Comparison of ENCODE assay signal across 9 cellular contexts in genomic region chr3:178385280-178385952, GRCh38.
DNase-seq lines count a peak whose midpoint lies in the region; ATAC-seq and TF ChIP-seq lines count a peak whose summit lies in the region.
"Had no signal": no experiment of that assay in that cellular context is flagged by ENCODE, and none has a peak within 500 bp of the region (broad histone marks: within the 10 kb centered on the region; RNA-seq: fewer than 3 reads in every experiment).

No MANE protein-coding gene starts in this region.

- POLR2A ChIA-PET in activated CD8-positive, alpha-beta T cell treated with anti-CD3 and anti-CD28 coated beads for 36 hours (lab: Charles Lee) = interaction anchor here (0.6 kb wide), 1 partner anchor 1061 kb away, joined by 3 read pairs; no protein-coding TSS in a partner anchor

- ATAC-seq in GM21786 (IDR thresholded peaks at IDR 0.05; ENCODE audit: unreplicated experiment) (peak; percentile 40), left cardiac atrium (peak; percentile 60 to 70), sciatic nerve (peak; percentile 79)
- peak; percentile 55 for ATAC-seq in activated CD8-positive, alpha-beta T cell treated with anti-CD3 and anti-CD28 coated beads for 36 hours

- CTCF ChIA-PET in activated CD8-positive, alpha-beta T cell treated with anti-CD3 and anti-CD28 coated beads for 36 hours (lab: Charles Lee) = interaction anchor here (0.7 to 2.2 kb wide), 12 partner anchors 9 to 1876 kb away, joined by 3 to 10 read pairs (median 4); no protein-coding TSS in a partner anchor

- H3K4me1 Mint-ChIP-seq in activated CD8-positive, alpha-beta T cell treated with anti-CD3 and anti-CD28 coated beads for 36 hours (ENCODE audit: low read depth) = no peaks in the 10 kb centered on the region
- H3K4me1 Mint-ChIP-seq: activated naive CD4-positive, alpha-beta T cell treated with anti-CD3 and anti-CD28 coated beads, Interleukin-2, amount 50 U/mL, for 24 hours had no signal

- peak; percentile 70 for TF ChIP-seq CTCF in activated CD8-positive, alpha-beta T cell treated with anti-CD3 and anti-CD28 coated beads for 36 hours (IDR thresholded peaks at IDR 0.05)

- no peak overlapping the region for H3K27ac Mint-ChIP-seq in activated CD8-positive, alpha-beta T cell treated with anti-CD3 and anti-CD28 coated beads for 36 hours
- H3K27ac Mint-ChIP-seq: activated naive CD4-positive, alpha-beta T cell treated with anti-CD3 and anti-CD28 coated beads, Interleukin-2, amount 50 U/mL, for 24 hours had no signal

- intact Hi-C loops in activated CD8-positive, alpha-beta T cell treated with anti-CD3 and anti-CD28 coated beads for 36 hours (cut with micrococcal nuclease) = no loop called here
- intact Hi-C loops in left cardiac atrium (cut with DNase I) = loop anchor here in 1 of 2 donors (5.0 kb wide), 1 partner anchor 1338 kb away; no protein-coding TSS in a partner anchor
- intact Hi-C loops in sciatic nerve (cut with DNase I) = no loop called here

- H3K36me3 Mint-ChIP-seq in activated CD8-positive, alpha-beta T cell treated with anti-CD3 and anti-CD28 coated beads for 36 hours (ENCODE audit: low read depth) = no peaks in the 10 kb centered on the region
- H3K36me3 Mint-ChIP-seq: activated naive CD4-positive, alpha-beta T cell treated with anti-CD3 and anti-CD28 coated beads, Interleukin-2, amount 50 U/mL, for 24 hours had no signal

- peaks cover 6% of the 10 kb centered on the region for H3K27me3 Mint-ChIP-seq in activated CD8-positive, alpha-beta T cell treated with anti-CD3 and anti-CD28 coated beads for 36 hours

- DNase-seq in NCI-H187 treated with DMSO at 0.1 percent for 48 hours (lab: John Stamatoyannopoulos, UW) = peak; percentile 38
- DNase-seq in NCI-H187 (lab: John Stamatoyannopoulos, UW) = no peak
- peak; percentile 59 for DNase-seq in NCI-H1694 treated with DMSO at 0.1 percent for 48 hours (lab: John Stamatoyannopoulos, UW)
- DNase-seq in activated CD8-positive, alpha-beta T cell treated with anti-CD3 and anti-CD28 coated beads for 36 hours = peak; percentile 11
- no peak for DNase-seq in left cardiac atrium
- DNase-seq in sciatic nerve (ENCODE audit: low spot score) = no peak
- DNase-seq in GF-D8 (lab: John Stamatoyannopoulos, UW) = no peak

- H3K4me3 Mint-ChIP-seq in activated CD8-positive, alpha-beta T cell treated with anti-CD3 and anti-CD28 coated beads for 36 hours = no peak overlapping the region
- H3K4me3 Mint-ChIP-seq: activated naive CD4-positive, alpha-beta T cell treated with anti-CD3 and anti-CD28 coated beads, Interleukin-2, amount 50 U/mL, for 24 hours had no signal

- H3K9me3 Mint-ChIP-seq in activated CD8-positive, alpha-beta T cell treated with anti-CD3 and anti-CD28 coated beads for 36 hours = no peaks in the 10 kb centered on the region
- H3K9me3 Mint-ChIP-seq: activated naive CD4-positive, alpha-beta T cell treated with anti-CD3 and anti-CD28 coated beads, Interleukin-2, amount 50 U/mL, for 24 hours had no signal

Comparison
In these comparisons a context has a peak if more than half of its experiments do, and no peak if none do; other contexts are left out.
1. DNase-seq: peak in NCI-H187 treated with DMSO at 0.1 percent for 48 hours (single experiment), NCI-H1694 treated with DMSO at 0.1 percent for 48 hours (single experiment) and activated CD8-positive, alpha-beta T cell treated with anti-CD3 and anti-CD28 coated beads for 36 hours (single experiment); none in NCI-H187 (0 of 2), left cardiac atrium (single experiment), sciatic nerve (single experiment) and GF-D8 (single experiment).
2. Peak in every context shown above with its lines, with median percentiles within 50 percentile points of each other: ATAC-seq.